14 cellular contexts compared by ENCODE assay signal in the genomic region with DNA sequence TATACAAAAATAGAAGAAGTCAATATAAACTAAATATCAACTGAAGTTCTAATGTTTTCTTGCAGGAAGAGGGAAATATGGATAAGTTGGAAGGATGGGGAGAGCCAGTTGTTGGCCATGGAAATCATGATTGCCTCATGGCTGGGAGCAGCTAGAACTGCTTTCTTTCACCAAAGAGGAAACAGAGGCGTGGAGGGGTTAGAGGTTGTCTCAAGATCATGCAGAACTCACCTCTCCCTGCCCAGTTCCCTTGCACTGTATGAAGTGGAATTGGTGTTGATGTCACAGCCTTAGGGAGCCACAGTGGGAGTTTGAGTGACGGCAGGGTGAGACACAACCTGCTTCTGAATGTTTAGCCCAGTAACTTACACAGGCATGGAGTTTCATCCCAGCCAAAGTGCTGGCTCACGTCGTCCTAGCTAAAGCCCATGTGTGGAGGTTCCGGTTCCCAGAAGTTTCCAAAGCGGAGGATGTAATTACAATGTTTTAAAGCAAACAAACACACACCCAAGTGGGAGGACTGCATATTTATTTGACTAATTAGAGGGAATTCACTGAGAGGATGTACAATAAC.
DNase-seq lines count a peak whose midpoint lies in the region; TF ChIP-seq lines count a peak whose summit lies in the region.
"Had no signal": no experiment of that assay in that cellular context is flagged by ENCODE, and none has a peak within 500 bp of the region (broad histone marks: within the 10 kb centered on the region; RNA-seq: fewer than 3 reads in every experiment).

No MANE protein-coding gene starts in this region.

- H3K9me3 ChIP-seq in stomach smooth muscle (ENCODE audit: control insufficient read depth in 2 of 2, low read length in 2 of 2): no peaks in the 10 kb centered on the region

- peak overlapping the region in 1 of 2 donors; percentile 12 for H3K9ac ChIP-seq in stomach smooth muscle (ENCODE audit: low read length in 2 of 2)

- H3K4me1 Mint-ChIP-seq in HFFc6 (ENCODE audit: low read depth): peaks cover 26% of the 10 kb centered on the region
- H3K4me1 Mint-ChIP-seq: stimulated activated effector memory CD8-positive, alpha-beta T cell treated with anti-CD3 and anti-CD28 coated beads, Interleukin-12 subunit alpha, Interleukin-12 subunit beta, amount 100 ng/mL, for 72 hours had no signal

- H3K4me1 ChIP-seq in stomach smooth muscle (ENCODE audit: control insufficient read depth, insufficient read depth, low read length): peaks cover 18% of the 10 kb centered on the region

- no peak for TF ChIP-seq CTCF in HFFc6 (IDR thresholded peaks at IDR 0.05)
- TF ChIP-seq CTCF in choroid plexus epithelial cell (conservative IDR thresholded peaks at IDR 0.05; ENCODE audit: low read depth, low read length): no peak

- no peak overlapping the region for H3K4me3 ChIP-seq in choroid plexus epithelial cell (ENCODE audit: low read depth, low read length)
- no peak overlapping the region for H3K4me3 ChIP-seq in stomach smooth muscle (ENCODE audit: low read length in 2 of 2)
- H3K4me3 ChIP-seq: cardiac muscle cell had no signal

- peak overlapping the region; percentile 18 for H3K27ac ChIP-seq in stomach smooth muscle (ENCODE audit: low read length)
- H3K27ac ChIP-seq: cardiac muscle cell had no signal

- DNase-seq in HFFc6: peak; percentile 19
- DNase-seq in choroid plexus epithelial cell (ENCODE audit: low read depth): peak; percentile 58
- peak; percentile 69 for DNase-seq in left kidney (ENCODE audit: low read depth, low spot score)
- no peak for DNase-seq in NCI-H774 (lab: John Stamatoyannopoulos, UW)
- DNase-seq in epidermal melanocyte (ENCODE audit: insufficient read length, low spot score): no peak
- DNase-seq in NCI-H1092 (lab: John Stamatoyannopoulos, UW): no peak
- no peak for DNase-seq in GDM1 (lab: John Stamatoyannopoulos, UW)
- DNase-seq: activated T-cell treated with anti-CD3 and anti-CD28 coated beads, Interleukin-2, amount 50 U/mL, for 48 hours; CD4-positive, CD25-positive, alpha-beta regulatory T cell; islet precursor cell had no signal

- H3K27me3 ChIP-seq in stomach smooth muscle (ENCODE audit: control insufficient read depth in 1 of 2, insufficient read depth in 2 of 2, low read length in 2 of 2): no peaks in the 10 kb centered on the region

- H3K4me3 Mint-ChIP-seq in HFFc6: no peak overlapping the region
- H3K4me3 Mint-ChIP-seq: CD4-positive, CD25-positive, alpha-beta regulatory T cell; neural crest cell; stimulated activated effector memory CD8-positive, alpha-beta T cell treated with anti-CD3 and anti-CD28 coated beads, Interleukin-12 subunit alpha, Interleukin-12 subunit beta, amount 100 ng/mL, for 72 hours had no signal

- peaks cover 14% of the 10 kb centered on the region for H3K27me3 Mint-ChIP-seq in HFFc6 (ENCODE audit: insufficient read depth)

- no peaks in the 10 kb centered on the region for H3K36me3 Mint-ChIP-seq in HFFc6 (ENCODE audit: low read depth)
- H3K36me3 Mint-ChIP-seq: CD4-positive, CD25-positive, alpha-beta regulatory T cell; stimulated activated effector memory CD8-positive, alpha-beta T cell treated with anti-CD3 and anti-CD28 coated beads, Interleukin-12 subunit alpha, Interleukin-12 subunit beta, amount 100 ng/mL, for 72 hours had no signal

- no peaks in the 10 kb centered on the region for H3K9me3 Mint-ChIP-seq in HFFc6
- H3K9me3 Mint-ChIP-seq: CD4-positive, CD25-positive, alpha-beta regulatory T cell; neural crest cell; stimulated activated effector memory CD8-positive, alpha-beta T cell treated with anti-CD3 and anti-CD28 coated beads, Interleukin-12 subunit alpha, Interleukin-12 subunit beta, amount 100 ng/mL, for 72 hours had no signal

- H3K27ac Mint-ChIP-seq in HFFc6: no peak overlapping the region
- H3K27ac Mint-ChIP-seq: stimulated activated effector memory CD8-positive, alpha-beta T cell treated with anti-CD3 and anti-CD28 coated beads, Interleukin-12 subunit alpha, Interleukin-12 subunit beta, amount 100 ng/mL, for 72 hours had no signal

- no peaks in the 10 kb centered on the region for H3K36me3 ChIP-seq in stomach smooth muscle (ENCODE audit: control insufficient read depth in 2 of 2, insufficient read depth in 2 of 2, low read length in 2 of 2)
- H3K36me3 ChIP-seq: cardiac muscle cell had no signal

Comparison
In these comparisons a context has a peak if more than half of its experiments do, and no peak if none do; other contexts are left out.
1. DNase-seq: peak in HFFc6 (single experiment), choroid plexus epithelial cell (single experiment) and left kidney (single experiment); none in NCI-H774 (single experiment), epidermal melanocyte (single experiment), NCI-H1092 (single experiment) and GDM1 (single experiment).